8 cellular contexts compared by ENCODE assay signal in genomic region chr1:15501208-15502032, GRCh38. TPM values are rescaled to one million over a fixed set of nuclear protein-coding genes. Genes with fewer than 3 reads are reported as not detected.
DNase-seq lines count a peak whose midpoint lies in the region; ATAC-seq and TF ChIP-seq lines count a peak whose summit lies in the region.

No MANE protein-coding gene starts in this region.

- H3K4me3 ChIP-seq in Karpas-422 (ENCODE audit: low read length) (no peak overlapping the region), Panc1 (ENCODE audit: low read depth in 2 of 2, low read length in 2 of 2) (no peak overlapping the region), psoas muscle (no peak overlapping the region)

- H3K27ac ChIP-seq in Karpas-422 (ENCODE audit: low read length): no peak overlapping the region
- no peak overlapping the region for H3K27ac ChIP-seq in Panc1 (ENCODE audit: low read length)
- no peak overlapping the region for H3K27ac ChIP-seq in psoas muscle

- ATAC-seq in Panc1 (peak; percentile 92), Right ventricle myocardium inferior (peak; percentile 47), psoas muscle (peak; percentile 73 to 83 (median 81)), HG03378 (IDR thresholded peaks at IDR 0.05; ENCODE audit: unreplicated experiment) (no peak), GM18502 (IDR thresholded peaks at IDR 0.05; ENCODE audit: poor library complexity, unreplicated experiment) (no peak)
- peak; percentile 67 for ATAC-seq in activated T-helper 17 cell treated with anti-CD3 and anti-CD28 coated beads, Interleukin-2, amount 50 U/mL, for 72 hours (replicated peaks)

- H3K9me3 ChIP-seq in Karpas-422 (ENCODE audit: low read length): no peaks in the 10 kb centered on the region
- no peaks in the 10 kb centered on the region for H3K9me3 ChIP-seq in Panc1 (ENCODE audit: control insufficient read depth, insufficient read depth, low read depth, low read length)
- H3K9me3 ChIP-seq in psoas muscle: no peaks in the 10 kb centered on the region

- H3K27me3 Mint-ChIP-seq in activated T-helper 17 cell treated with anti-CD3 and anti-CD28 coated beads, Interleukin-2, amount 50 U/mL, for 72 hours: no peaks in the 10 kb centered on the region

- DNase-seq in DMS114 treated with DMSO at 0.1 percent for 48 hours (lab: John Stamatoyannopoulos, UW; ENCODE audit: unreplicated experiment): peak; percentile 28
- DNase-seq in Karpas-422: peak; percentile 87
- DNase-seq in Panc1 (ENCODE audit: low read depth, low spot score): no peak
- peak; percentile 81 for DNase-seq in Right ventricle myocardium inferior (ENCODE audit: missing footprints)
- DNase-seq in psoas muscle: peak; percentile 57 to 69

- H3K36me3 Mint-ChIP-seq in activated T-helper 17 cell treated with anti-CD3 and anti-CD28 coated beads, Interleukin-2, amount 50 U/mL, for 72 hours (ENCODE audit: low read depth): peaks cover 12% of the 10 kb centered on the region

- H3K9ac ChIP-seq in Karpas-422 (ENCODE audit: low read length): no peak overlapping the region

- TF ChIP-seq CTCF in Panc1 (IDR thresholded peaks at IDR 0.05): peak; percentile 94
- TF ChIP-seq CTCF in psoas muscle (IDR thresholded peaks at IDR 0.05): peak; percentile 67

- no peaks in the 10 kb centered on the region for H3K9me3 Mint-ChIP-seq in activated T-helper 17 cell treated with anti-CD3 and anti-CD28 coated beads, Interleukin-2, amount 50 U/mL, for 72 hours

- H3K27me3 ChIP-seq in Karpas-422 (ENCODE audit: low read length): no peaks in the 10 kb centered on the region
- H3K27me3 ChIP-seq in Panc1 (ENCODE audit: control insufficient read depth, insufficient read depth, low read length): no peaks in the 10 kb centered on the region
- H3K27me3 ChIP-seq in psoas muscle (ENCODE audit: insufficient read depth in 3 of 3, low read length in 2 of 3): no peaks in the 10 kb centered on the region

- H3K36me3 ChIP-seq in Karpas-422 (ENCODE audit: insufficient read depth, low read length) (peaks cover 15% of the 10 kb centered on the region), Panc1 (ENCODE audit: control insufficient read depth, insufficient read depth, low read length) (no peaks in the 10 kb centered on the region), psoas muscle (ENCODE audit: insufficient read depth in 1 of 2, low read depth in 1 of 2) (peaks cover 0 to 57% of the 10 kb centered on the region in 2 donors)

- no peak overlapping the region for H2AFZ ChIP-seq in Karpas-422 (ENCODE audit: low read length)

- WGBS in psoas muscle, 3 donors: 58 to 65% (median 61%) methylated on average over 17 of the region's 17 CpGs

- peaks cover 4% of the 10 kb centered on the region; the same call in 1 of the 2 replicates for H4K20me1 ChIP-seq in Karpas-422 (ENCODE audit: insufficient read depth, low read depth, low read length)

- BruUV-seq in Panc1 (replicated peaks; lab: Mats Ljungman, UMichigan): no TSS peak

- no peak overlapping the region for H3K4me2 ChIP-seq in Karpas-422 (ENCODE audit: low read depth, low read length, poor library complexity, severe bottlenecking)

- CTCF ChIA-PET in Panc1 (lab: Charles Lee): interaction anchor here (0.9 kb wide), 1 partner anchor 64 kb away, joined by 3 read pairs; the partner anchor contains the start of gene CTRC

- in situ Hi-C loops in Panc1 (cut with HindIII; ENCODE audit: low pct_unique_long_range_greater_than_20kb, low sequenced_read_pairs): no loop called here

- H3K9me2 ChIP-seq in Karpas-422 (replicated peaks; ENCODE audit: insufficient read depth, low read length): no peaks in the 10 kb centered on the region

- POLR2A ChIA-PET in Panc1 (lab: Charles Lee): no interaction called here

- no peaks in the 10 kb centered on the region for H3K4me1 ChIP-seq in Karpas-422 (ENCODE audit: low read length)
- no peaks in the 10 kb centered on the region for H3K4me1 ChIP-seq in Panc1 (ENCODE audit: control insufficient read depth, insufficient read depth, low read length)
- H3K4me1 ChIP-seq in psoas muscle: no peaks in the 10 kb centered on the region

- H3K27ac Mint-ChIP-seq in activated T-helper 17 cell treated with anti-CD3 and anti-CD28 coated beads, Interleukin-2, amount 50 U/mL, for 72 hours: no peak overlapping the region

- no peaks in the 10 kb centered on the region for H3K79me2 ChIP-seq in Karpas-422 (ENCODE audit: low read length)

- H3K4me1 Mint-ChIP-seq in activated T-helper 17 cell treated with anti-CD3 and anti-CD28 coated beads, Interleukin-2, amount 50 U/mL, for 72 hours: no peaks in the 10 kb centered on the region

- H3K4me3 Mint-ChIP-seq in activated T-helper 17 cell treated with anti-CD3 and anti-CD28 coated beads, Interleukin-2, amount 50 U/mL, for 72 hours: no peak overlapping the region

- intact Hi-C loops in Panc1 (cut with micrococcal nuclease; ENCODE audit: unreplicated experiment): loop anchor here (5.0 to 10.0 kb wide), 2 partner anchors 67 to 179 kb away; partner anchors contain the start of gene CTRC
- intact Hi-C loops in Right ventricle myocardium inferior (cut with DNase I): loop anchor here (5.0 kb wide), 2 partner anchors 69 to 179 kb away; no protein-coding TSS in a partner anchor
- intact Hi-C loops in psoas muscle (cut with DNase I): loop anchor here in 1 of 2 donors (10.0 kb wide), 1 partner anchor 177 kb away; no protein-coding TSS in a partner anchor

RNA-seq across cellular contexts. Expression of gene CASP9, which starts 22.6 kb away (rescaled TPM):
- total RNA-seq in Karpas-422 (2014; rRNA removed; shearing (Covaris generic); ENCODE audit: low replicate concordance): 26.1 and 31.8 TPM in 2 replicates
- total RNA-seq in Panc1 (2021; ENCODE audit: unreplicated experiment): 7.5 TPM
- 9.4 TPM for polyA plus RNA-seq in Panc1 (2012; ENCODE audit: insufficient read length)
- total RNA-seq in activated T-helper 17 cell treated with anti-CD3 and anti-CD28 coated beads, Interleukin-2, amount 50 U/mL, for 72 hours: 10 to 100 TPM; 17.1 to 17.9 TPM
- total RNA-seq in Right ventricle myocardium inferior: 11.2 TPM
- total RNA-seq in psoas muscle: 1 to 10 TPM; 6.1 to 8.9 (median 7.4) TPM
- 10 to 100 TPM in 1 of 3 donors, 1 to 10 TPM in 2; 5.3 to 10.5 (median 9.9) TPM for polyA plus RNA-seq in psoas muscle

RNA-seq across cellular contexts. Expression of gene DNAJC16, which starts 25.2 kb away (rescaled TPM):
- total RNA-seq in Karpas-422 (2014; rRNA removed; shearing (Covaris generic); ENCODE audit: low replicate concordance): 15.5 and 31.0 TPM in 2 replicates
- total RNA-seq in Panc1 (2021; ENCODE audit: unreplicated experiment): 22.0 TPM
- polyA plus RNA-seq in Panc1 (2012; ENCODE audit: insufficient read length): 11.8 TPM
- 10 to 100 TPM in 1 of 2 donors, 1 to 10 TPM in 1; 8.6 to 10.0 TPM for total RNA-seq in activated T-helper 17 cell treated with anti-CD3 and anti-CD28 coated beads, Interleukin-2, amount 50 U/mL, for 72 hours
- total RNA-seq in Right ventricle myocardium inferior: 14.6 TPM
- 10 to 100 TPM; 17.2 to 29.9 (median 22.7) TPM for total RNA-seq in psoas muscle
- polyA plus RNA-seq in psoas muscle: 10 to 100 TPM in 1 of 3 donors, 1 to 10 TPM in 2; 6.8 to 16.2 (median 6.8) TPM

RNA-seq across cellular contexts. Expression of gene CELA2B, which starts 25.5 kb away (rescaled TPM):
- total RNA-seq in Karpas-422 (2014; rRNA removed; shearing (Covaris generic); ENCODE audit: low replicate concordance): not detected in 2 replicates
- total RNA-seq in Panc1 (2021; ENCODE audit: unreplicated experiment) (not detected), Right ventricle myocardium inferior (not detected), psoas muscle (under 1 TPM in 1 of 4 donors, not detected in 3; 0.36 TPM)
- polyA plus RNA-seq in Panc1 (2012; ENCODE audit: insufficient read length): not detected
- total RNA-seq in activated T-helper 17 cell treated with anti-CD3 and anti-CD28 coated beads, Interleukin-2, amount 50 U/mL, for 72 hours: not detected
- not detected for polyA plus RNA-seq in psoas muscle

RNA-seq across cellular contexts. Expression of gene CELA2A, which starts 44.9 kb away (rescaled TPM):
- total RNA-seq in Karpas-422 (2014; rRNA removed; shearing (Covaris generic); ENCODE audit: low replicate concordance): not detected in 2 replicates
- total RNA-seq in Panc1 (2021; ENCODE audit: unreplicated experiment) (0.72 TPM), Right ventricle myocardium inferior (not detected), psoas muscle (1 to 10 TPM in 1 of 4 donors, not detected in 3; 2.1 TPM)
- polyA plus RNA-seq in Panc1 (2012; ENCODE audit: insufficient read length): not detected
- not detected for total RNA-seq in activated T-helper 17 cell treated with anti-CD3 and anti-CD28 coated beads, Interleukin-2, amount 50 U/mL, for 72 hours
- under 1 TPM in 1 of 3 donors, not detected in 2; 0.10 TPM for polyA plus RNA-seq in psoas muscle

Comparison
In these comparisons a context has a peak if more than half of its experiments do, and no peak if none do; other contexts are left out.
1. ATAC-seq: peak in Panc1 (single experiment), activated T-helper 17 cell treated with anti-CD3 and anti-CD28 coated beads, Interleukin-2, amount 50 U/mL, for 72 hours (single experiment), Right ventricle myocardium inferior (single experiment) and psoas muscle (4 of 4); none in HG03378 (single experiment) and GM18502 (single experiment).